ENCODE assay signal across 1 cellular context in the genomic region with DNA sequence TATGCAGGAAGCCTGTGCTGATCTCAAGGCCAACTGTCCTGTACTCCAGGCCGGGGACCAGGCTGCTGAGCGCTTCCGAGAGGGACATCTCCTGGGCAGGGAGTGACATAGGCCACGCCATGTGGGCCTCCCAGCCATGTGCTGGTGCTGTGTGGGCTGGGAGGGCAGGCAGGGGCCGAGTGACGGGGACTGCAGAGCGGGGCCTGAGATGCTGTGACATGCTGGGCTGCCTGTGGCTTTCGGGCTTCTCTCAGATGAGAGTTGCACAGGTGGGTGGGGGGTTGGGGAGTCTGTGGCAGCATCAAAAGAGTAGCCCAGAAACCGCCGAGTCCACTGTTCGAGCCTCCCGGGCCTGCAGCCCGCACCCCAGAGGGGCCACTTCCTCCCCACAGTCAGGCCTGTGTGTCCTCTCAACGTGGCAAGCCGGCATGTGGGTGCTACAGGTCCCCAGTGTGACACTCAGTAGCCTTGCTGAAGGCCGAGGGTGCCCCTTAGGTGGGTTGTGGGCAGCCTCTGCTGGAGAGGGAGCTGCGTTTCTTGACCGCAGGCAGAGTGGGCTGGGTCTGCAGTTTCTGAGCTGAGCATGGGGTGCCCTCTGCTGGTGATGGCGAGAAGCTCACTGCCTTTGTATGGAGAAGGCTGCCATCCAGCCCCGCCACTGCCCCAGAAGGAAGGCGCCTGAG.
TF ChIP-seq lines count a peak whose summit lies in the region.

No MANE protein-coding gene starts in this region.

TF ChIP-seq in K562, 482 proteins besides CTCF, POLR2A, EP300 and RAD21 (continued from another document):
- TF ChIP-seq ZNF445 (CRISPR knock-in tag; IDR thresholded peaks at IDR 0.05; ENCODE audit: low read depth) (no peak), BDP1 (IDR thresholded peaks at IDR 0.05; ENCODE audit: insufficient read depth, insufficient read length) (no peak), POLR2AphosphoS5 (IDR thresholded peaks at IDR 0.05; ENCODE audit: control insufficient read depth, insufficient read depth, low read depth, low read length) (no peak), RFX7 (CRISPR knock-in tag; IDR thresholded peaks at IDR 0.05) (no peak), MAFF (IDR thresholded peaks at IDR 0.05; ENCODE audit: low read length) (peak; percentile 36; the same call in 1 of the 2 replicates), NFYB (IDR thresholded peaks at IDR 0.05; ENCODE audit: extremely low read depth, insufficient read length) (no peak), RFX5 (IDR thresholded peaks at IDR 0.05; ENCODE audit: low read depth, low read length) (0 out of 2 replicates have a peak, but pooled peaks have one; percentile 65), YY1 (IDR thresholded peaks at IDR 0.05; ENCODE audit: borderline replicate concordance in 1 of 3, control insufficient read depth in 1 of 3, extremely low read depth in 1 of 3, insufficient read depth in 3 of 3, insufficient read length in 1 of 3, insufficient replicate concordance in 2 of 3, low read depth in 1 of 3, low read length in 2 of 3) (peak in 1 of 3 experiments; percentile 88), MTA1 (IDR thresholded peaks at IDR 0.05; ENCODE audit: borderline replicate concordance) (no peak), ZNF589 (CRISPR knock-in tag; IDR thresholded peaks at IDR 0.05; ENCODE audit: low read depth) (no peak), PHF21A (IDR thresholded peaks at IDR 0.05; ENCODE audit: borderline replicate concordance, low read depth) (peak; percentile 87; the same call in 1 of the 2 replicates), ZNF140 (CRISPR knock-in tag; IDR thresholded peaks at IDR 0.05) (no peak), ZC3H11A (IDR thresholded peaks at IDR 0.05; ENCODE audit: low read depth, low read length) (peak; percentile 96), ZNF408 (CRISPR knock-in tag; IDR thresholded peaks at IDR 0.05; ENCODE audit: low read depth) (no peak), ELF4 (CRISPR knock-in tag; IDR thresholded peaks at IDR 0.05) (no peak), NRF1 (conservative IDR thresholded peaks at IDR 0.05 in 1 of 2, IDR thresholded peaks at IDR 0.05 in 1 of 2) (no peak), KDM2B (CRISPR knock-in tag; IDR thresholded peaks at IDR 0.05) (no peak), GATAD2B (IDR thresholded peaks at IDR 0.05; ENCODE audit: borderline replicate concordance) (no peak)
- TF ChIP-seq, protein P1, sequence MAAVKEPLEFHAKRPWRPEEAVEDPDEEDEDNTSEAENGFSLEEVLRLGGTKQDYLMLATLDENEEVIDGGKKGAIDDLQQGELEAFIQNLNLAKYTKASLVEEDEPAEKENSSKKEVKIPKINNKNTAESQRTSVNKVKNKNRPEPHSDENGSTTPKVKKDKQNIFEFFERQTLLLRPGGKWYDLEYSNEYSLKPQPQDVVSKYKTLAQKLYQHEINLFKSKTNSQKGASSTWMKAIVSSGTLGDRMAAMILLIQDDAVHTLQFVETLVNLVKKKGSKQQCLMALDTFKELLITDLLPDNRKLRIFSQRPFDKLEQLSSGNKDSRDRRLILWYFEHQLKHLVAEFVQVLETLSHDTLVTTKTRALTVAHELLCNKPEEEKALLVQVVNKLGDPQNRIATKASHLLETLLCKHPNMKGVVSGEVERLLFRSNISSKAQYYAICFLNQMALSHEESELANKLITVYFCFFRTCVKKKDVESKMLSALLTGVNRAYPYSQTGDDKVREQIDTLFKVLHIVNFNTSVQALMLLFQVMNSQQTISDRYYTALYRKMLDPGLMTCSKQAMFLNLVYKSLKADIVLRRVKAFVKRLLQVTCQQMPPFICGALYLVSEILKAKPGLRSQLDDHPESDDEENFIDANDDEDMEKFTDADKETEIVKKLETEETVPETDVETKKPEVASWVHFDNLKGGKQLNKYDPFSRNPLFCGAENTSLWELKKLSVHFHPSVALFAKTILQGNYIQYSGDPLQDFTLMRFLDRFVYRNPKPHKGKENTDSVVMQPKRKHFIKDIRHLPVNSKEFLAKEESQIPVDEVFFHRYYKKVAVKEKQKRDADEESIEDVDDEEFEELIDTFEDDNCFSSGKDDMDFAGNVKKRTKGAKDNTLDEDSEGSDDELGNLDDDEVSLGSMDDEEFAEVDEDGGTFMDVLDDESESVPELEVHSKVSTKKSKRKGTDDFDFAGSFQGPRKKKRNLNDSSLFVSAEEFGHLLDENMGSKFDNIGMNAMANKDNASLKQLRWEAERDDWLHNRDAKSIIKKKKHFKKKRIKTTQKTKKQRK (IDR thresholded peaks at IDR 0.05; ENCODE audit: borderline replicate concordance, low read depth, low read length), result peak; percentile 64
- TF ChIP-seq, protein P2, sequence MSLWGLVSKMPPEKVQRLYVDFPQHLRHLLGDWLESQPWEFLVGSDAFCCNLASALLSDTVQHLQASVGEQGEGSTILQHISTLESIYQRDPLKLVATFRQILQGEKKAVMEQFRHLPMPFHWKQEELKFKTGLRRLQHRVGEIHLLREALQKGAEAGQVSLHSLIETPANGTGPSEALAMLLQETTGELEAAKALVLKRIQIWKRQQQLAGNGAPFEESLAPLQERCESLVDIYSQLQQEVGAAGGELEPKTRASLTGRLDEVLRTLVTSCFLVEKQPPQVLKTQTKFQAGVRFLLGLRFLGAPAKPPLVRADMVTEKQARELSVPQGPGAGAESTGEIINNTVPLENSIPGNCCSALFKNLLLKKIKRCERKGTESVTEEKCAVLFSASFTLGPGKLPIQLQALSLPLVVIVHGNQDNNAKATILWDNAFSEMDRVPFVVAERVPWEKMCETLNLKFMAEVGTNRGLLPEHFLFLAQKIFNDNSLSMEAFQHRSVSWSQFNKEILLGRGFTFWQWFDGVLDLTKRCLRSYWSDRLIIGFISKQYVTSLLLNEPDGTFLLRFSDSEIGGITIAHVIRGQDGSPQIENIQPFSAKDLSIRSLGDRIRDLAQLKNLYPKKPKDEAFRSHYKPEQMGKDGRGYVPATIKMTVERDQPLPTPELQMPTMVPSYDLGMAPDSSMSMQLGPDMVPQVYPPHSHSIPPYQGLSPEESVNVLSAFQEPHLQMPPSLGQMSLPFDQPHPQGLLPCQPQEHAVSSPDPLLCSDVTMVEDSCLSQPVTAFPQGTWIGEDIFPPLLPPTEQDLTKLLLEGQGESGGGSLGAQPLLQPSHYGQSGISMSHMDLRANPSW (CRISPR knock-in tag; IDR thresholded peaks at IDR 0.05), result peak; percentile 98; the same call in 1 of the 2 replicates
- TF ChIP-seq, protein P3, sequence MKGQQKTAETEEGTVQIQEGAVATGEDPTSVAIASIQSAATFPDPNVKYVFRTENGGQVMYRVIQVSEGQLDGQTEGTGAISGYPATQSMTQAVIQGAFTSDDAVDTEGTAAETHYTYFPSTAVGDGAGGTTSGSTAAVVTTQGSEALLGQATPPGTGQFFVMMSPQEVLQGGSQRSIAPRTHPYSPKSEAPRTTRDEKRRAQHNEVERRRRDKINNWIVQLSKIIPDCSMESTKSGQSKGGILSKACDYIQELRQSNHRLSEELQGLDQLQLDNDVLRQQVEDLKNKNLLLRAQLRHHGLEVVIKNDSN (CRISPR knock-in tag; IDR thresholded peaks at IDR 0.05), result no peak
- TF ChIP-seq, protein P4, sequence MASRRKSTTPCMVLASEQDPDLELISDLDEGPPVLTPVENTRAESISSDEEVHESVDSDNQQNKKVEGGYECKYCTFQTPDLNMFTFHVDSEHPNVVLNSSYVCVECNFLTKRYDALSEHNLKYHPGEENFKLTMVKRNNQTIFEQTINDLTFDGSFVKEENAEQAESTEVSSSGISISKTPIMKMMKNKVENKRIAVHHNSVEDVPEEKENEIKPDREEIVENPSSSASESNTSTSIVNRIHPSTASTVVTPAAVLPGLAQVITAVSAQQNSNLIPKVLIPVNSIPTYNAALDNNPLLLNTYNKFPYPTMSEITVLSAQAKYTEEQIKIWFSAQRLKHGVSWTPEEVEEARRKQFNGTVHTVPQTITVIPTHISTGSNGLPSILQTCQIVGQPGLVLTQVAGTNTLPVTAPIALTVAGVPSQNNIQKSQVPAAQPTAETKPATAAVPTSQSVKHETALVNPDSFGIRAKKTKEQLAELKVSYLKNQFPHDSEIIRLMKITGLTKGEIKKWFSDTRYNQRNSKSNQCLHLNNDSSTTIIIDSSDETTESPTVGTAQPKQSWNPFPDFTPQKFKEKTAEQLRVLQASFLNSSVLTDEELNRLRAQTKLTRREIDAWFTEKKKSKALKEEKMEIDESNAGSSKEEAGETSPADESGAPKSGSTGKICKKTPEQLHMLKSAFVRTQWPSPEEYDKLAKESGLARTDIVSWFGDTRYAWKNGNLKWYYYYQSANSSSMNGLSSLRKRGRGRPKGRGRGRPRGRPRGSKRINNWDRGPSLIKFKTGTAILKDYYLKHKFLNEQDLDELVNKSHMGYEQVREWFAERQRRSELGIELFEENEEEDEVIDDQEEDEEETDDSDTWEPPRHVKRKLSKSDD (conservative IDR thresholded peaks at IDR 0.05; ENCODE audit: low read length), result peak; percentile 97
